33 cellular contexts compared by ENCODE assay signal in genomic region chr14:72540836-72541235, GRCh38.
"Had no signal": no experiment of that assay in that cellular context is flagged by ENCODE, and none has a peak within 500 bp of the region (broad histone marks: within the 10 kb centered on the region; RNA-seq: fewer than 3 reads in every experiment).

No MANE protein-coding gene starts in this region.

- H3K36me3 Mint-ChIP-seq: activated CD4-positive, alpha-beta memory T cell treated with anti-CD3 and anti-CD28 coated beads for 36 hours; activated naive CD4-positive, alpha-beta T cell treated with anti-CD3 and anti-CD28 coated beads, Interleukin-2, amount 50 U/mL, for 24 hours; activated naive CD8-positive, alpha-beta T cell treated with anti-CD3 and anti-CD28 coated beads for 36 hours had no signal

- H3K27ac Mint-ChIP-seq: activated CD4-positive, alpha-beta memory T cell treated with anti-CD3 and anti-CD28 coated beads for 36 hours; activated CD4-positive, alpha-beta T cell treated with anti-CD3 and anti-CD28 coated beads for 36 hours; activated CD4-positive, alpha-beta T cell treated with anti-CD3 and anti-CD28 coated beads, Interleukin-2, amount 10 ng/mL, durations not matched to agents 24 days and 14 days; activated CD8-positive, alpha-beta memory T cell treated with anti-CD3 and anti-CD28 coated beads, Interleukin-2, amount 10 ng/mL, durations not matched to agents 7 days and 5 days; activated CD8-positive, alpha-beta T cell treated with anti-CD3 and anti-CD28 coated beads, Interleukin-2, amount 10 ng/mL, durations not matched to agents 7 days and 5 days; activated naive CD4-positive, alpha-beta T cell treated with anti-CD3 and anti-CD28 coated beads for 36 hours; activated naive CD4-positive, alpha-beta T cell treated with anti-CD3 and anti-CD28 coated beads, Interleukin-2, amount 50 U/mL, for 24 hours; activated naive CD8-positive, alpha-beta T cell treated with anti-CD3 and anti-CD28 coated beads for 36 hours; activated naive CD8-positive, alpha-beta T cell treated with anti-CD3 and anti-CD28 coated beads, Interleukin-2, amount 50 U/mL, for 24 hours; activated T-helper 1 cell treated with anti-CD3 and anti-CD28 coated beads, Interleukin-12 subunit alpha, Interleukin-12 subunit beta, Interleukin-2, Interleukin-4 antibody, amounts not matched to agents 30 ng/mL and 10 ng/mL and 1 ng/mL, durations not matched to agents 14 hours and 24 hours and 36 hours; activated T-helper 2 cell treated with anti-CD3 and anti-CD28 coated beads, Interferon-gamma antibody, Interleukin-2, Interleukin-4, amounts not matched to agents 10 μg/mL and 5 μg/mL and 100 μg/mL, durations not matched to agents 14 hours and 24 hours and 36 hours; T-helper 2 cell treated with Interferon-gamma antibody and Interleukin-4, amounts not matched to agents 5 μg/mL and 100 μg/mL, for 36 hours had no signal

- H3K4me3 ChIP-seq: adrenal gland, body of pancreas, cardiac muscle cell, colonic mucosa, esophagus squamous epithelium, gastroesophageal sphincter had no signal

- H3K27me3 Mint-ChIP-seq: activated CD4-positive, alpha-beta memory T cell treated with anti-CD3 and anti-CD28 coated beads for 36 hours; activated naive CD4-positive, alpha-beta T cell treated with anti-CD3 and anti-CD28 coated beads, Interleukin-2, amount 50 U/mL, for 24 hours; activated naive CD8-positive, alpha-beta T cell treated with anti-CD3 and anti-CD28 coated beads for 36 hours had no signal

- H3K36me3 ChIP-seq: adrenal gland, cardiac muscle cell, colonic mucosa, esophagus squamous epithelium, gastroesophageal sphincter had no signal

- H3K4me3 Mint-ChIP-seq: activated CD4-positive, alpha-beta memory T cell treated with anti-CD3 and anti-CD28 coated beads for 36 hours; activated CD4-positive, alpha-beta T cell treated with anti-CD3 and anti-CD28 coated beads for 36 hours; activated CD4-positive, alpha-beta T cell treated with anti-CD3 and anti-CD28 coated beads, Interleukin-2, amount 10 ng/mL, durations not matched to agents 24 days and 14 days; activated CD8-positive, alpha-beta memory T cell treated with anti-CD3 and anti-CD28 coated beads, Interleukin-2, amount 10 ng/mL, durations not matched to agents 7 days and 5 days; activated CD8-positive, alpha-beta T cell treated with anti-CD3 and anti-CD28 coated beads, Interleukin-2, amount 10 ng/mL, durations not matched to agents 7 days and 5 days; activated naive CD4-positive, alpha-beta T cell treated with anti-CD3 and anti-CD28 coated beads for 36 hours; activated naive CD4-positive, alpha-beta T cell treated with anti-CD3 and anti-CD28 coated beads, Interleukin-2, amount 50 U/mL, for 24 hours; activated naive CD8-positive, alpha-beta T cell treated with anti-CD3 and anti-CD28 coated beads for 36 hours; activated naive CD8-positive, alpha-beta T cell treated with anti-CD3 and anti-CD28 coated beads, Interleukin-2, amount 50 U/mL, for 24 hours; activated T-helper 1 cell treated with anti-CD3 and anti-CD28 coated beads, Interleukin-12 subunit alpha, Interleukin-12 subunit beta, Interleukin-2, Interleukin-4 antibody, amounts not matched to agents 30 ng/mL and 10 ng/mL and 1 ng/mL, durations not matched to agents 14 hours and 24 hours and 36 hours; T-helper 17 cell; T-helper 2 cell treated with Interferon-gamma antibody and Interleukin-4, amounts not matched to agents 5 μg/mL and 100 μg/mL, for 36 hours had no signal

- DNase-seq: activated CD4-positive, alpha-beta memory T cell treated with anti-CD3 and anti-CD28 coated beads for 36 hours; activated CD4-positive, alpha-beta T cell treated with anti-CD3 and anti-CD28 coated beads for 36 hours; activated CD4-positive, alpha-beta T cell treated with anti-CD3 and anti-CD28 coated beads, Interleukin-2, amount 10 ng/mL, durations not matched to agents 24 days and 14 days; activated CD4-positive, CD25-positive, alpha-beta regulatory T cell; activated CD4-positive, CD25-positive, alpha-beta regulatory T cell treated with anti-CD3 and anti-CD28 coated beads, Interleukin-2, amount 50 U/mL, for 72 hours; activated CD8-positive, alpha-beta memory T cell treated with anti-CD3 and anti-CD28 coated beads, Interleukin-2, amount 10 ng/mL, durations not matched to agents 7 days and 5 days; activated CD8-positive, alpha-beta memory T cell treated with anti-CD3 and anti-CD28 coated beads, Interleukin-2, amount 50 U/mL, for 4 hours; activated CD8-positive, alpha-beta T cell treated with anti-CD3 and anti-CD28 coated beads, Interleukin-2, amount 10 ng/mL, durations not matched to agents 7 days and 5 days; activated effector memory CD4-positive, alpha-beta T cell treated with anti-CD3 and anti-CD28 coated beads, Interleukin-2, amount 50 U/mL, for 16 hours; activated naive CD4-positive, alpha-beta T cell treated with anti-CD3 and anti-CD28 coated beads for 36 hours; activated naive CD8-positive, alpha-beta T cell treated with anti-CD3 and anti-CD28 coated beads for 36 hours; activated naive CD8-positive, alpha-beta T cell treated with anti-CD3 and anti-CD28 coated beads, Interleukin-2, amount 50 U/mL, for 24 hours; activated T-cell treated with anti-CD3 and anti-CD28 coated beads, Interleukin-2, amount 50 U/mL, for 1 hour; activated T-cell treated with anti-CD3 and anti-CD28 coated beads, Interleukin-2, amount 50 U/mL, for 48 hours; adrenal gland; amygdala; aorta; body of pancreas; central memory CD4-positive, alpha-beta T cell; cerebellar nuclear complex; colonic mucosa; effector CD8-positive, alpha-beta T cell; esophagus squamous epithelium; foreskin melanocyte; T-helper 1 cell; T-helper 17 cell had no signal

- H3K27me3 ChIP-seq: adrenal gland, body of pancreas, cardiac muscle cell, colonic mucosa, gastroesophageal sphincter had no signal

- H3K27ac ChIP-seq: adrenal gland, body of pancreas, cardiac muscle cell, colonic mucosa, epithelial cell of prostate, esophagus squamous epithelium, gastroesophageal sphincter had no signal

- ATAC-seq: activated CD4-positive, alpha-beta T cell treated with anti-CD3 and anti-CD28 coated beads for 36 hours; activated CD8-positive, alpha-beta memory T cell treated with anti-CD3 and anti-CD28 coated beads, Interleukin-2, amount 10 ng/mL, durations not matched to agents 7 days and 5 days; activated CD8-positive, alpha-beta T cell treated with anti-CD3 and anti-CD28 coated beads, Interleukin-2, amount 10 ng/mL, durations not matched to agents 7 days and 5 days; activated naive CD8-positive, alpha-beta T cell treated with anti-CD3 and anti-CD28 coated beads, Interleukin-2, amount 50 U/mL, for 24 hours; body of pancreas; gastroesophageal sphincter; T-helper 17 cell had no signal

- H3K4me1 ChIP-seq: adrenal gland, body of pancreas, colonic mucosa had no signal

- H3K9me3 Mint-ChIP-seq: activated CD4-positive, alpha-beta memory T cell treated with anti-CD3 and anti-CD28 coated beads for 36 hours; activated CD4-positive, alpha-beta T cell treated with anti-CD3 and anti-CD28 coated beads, Interleukin-2, amount 10 ng/mL, durations not matched to agents 24 days and 14 days; activated naive CD4-positive, alpha-beta T cell treated with anti-CD3 and anti-CD28 coated beads for 36 hours; activated naive CD4-positive, alpha-beta T cell treated with anti-CD3 and anti-CD28 coated beads, Interleukin-2, amount 50 U/mL, for 24 hours; activated naive CD8-positive, alpha-beta T cell treated with anti-CD3 and anti-CD28 coated beads for 36 hours; activated naive CD8-positive, alpha-beta T cell treated with anti-CD3 and anti-CD28 coated beads, Interleukin-2, amount 50 U/mL, for 24 hours; activated T-helper 1 cell treated with anti-CD3 and anti-CD28 coated beads, Interleukin-12 subunit alpha, Interleukin-12 subunit beta, Interleukin-2, Interleukin-4 antibody, amounts not matched to agents 30 ng/mL and 10 ng/mL and 1 ng/mL, durations not matched to agents 14 hours and 24 hours and 36 hours; T-helper 2 cell treated with Interferon-gamma antibody and Interleukin-4, amounts not matched to agents 5 μg/mL and 100 μg/mL, for 36 hours had no signal

- H3K9me3 ChIP-seq: adrenal gland, body of pancreas, colonic mucosa, esophagus squamous epithelium, gastroesophageal sphincter had no signal
